In genomic region chr7:140059288-140060242, GRCh38 we compare ENCODE assay signal across 9 cellular contexts. TPM values are rescaled to one million over a fixed set of nuclear protein-coding genes. Genes with fewer than 3 reads are reported as not detected.
DNase-seq lines count a peak whose midpoint lies in the region; ATAC-seq, FAIRE-seq and TF ChIP-seq lines count a peak whose summit lies in the region.
"Had no signal": no experiment of that assay in that cellular context is flagged by ENCODE, and none has a peak within 500 bp of the region (broad histone marks: within the 10 kb centered on the region; RNA-seq: fewer than 3 reads in every experiment).

No MANE protein-coding gene starts in this region.

- no peaks in the 10 kb centered on the region for H3K9me2 ChIP-seq in PC-3 (replicated peaks; ENCODE audit: low read length)

- POLR2A ChIA-PET in PC-3 (lab: Charles Lee; ENCODE audit: unreplicated experiment): interaction anchor here (0.6 kb wide), 2 partner anchors 380 to 389 kb away, joined by 3 to 5 read pairs; no protein-coding TSS in a partner anchor
- POLR2A ChIA-PET in activated naive CD8-positive, alpha-beta T cell treated with anti-CD3 and anti-CD28 coated beads, Interleukin-2, amount 10 ng/mL, durations not matched to agents 7 days and 5 days (lab: Charles Lee): interaction anchor here (1.4 kb wide), 1 partner anchor 118 kb away, joined by 4 read pairs; the partner anchor contains the start of gene KDM7A
- POLR2A ChIA-PET in HepG2 (lab: Yijun Ruan, JAX): interaction anchor here (2.2 kb wide), 1 partner anchor 10 kb away, joined by 14 read pairs; no protein-coding TSS in a partner anchor

- peak overlapping the region; percentile 90 for H3K4me2 ChIP-seq in PC-3 (ENCODE audit: low read length)
- no peak overlapping the region; the same call in 1 of the 2 replicates for H3K4me2 ChIP-seq in HepG2 (ENCODE audit: low read depth, low read length)

- DNase-seq in DMS79 (lab: John Stamatoyannopoulos, UW): peak; percentile 54
- peak; percentile 96 for DNase-seq in PC-3
- no peak for DNase-seq in activated naive CD8-positive, alpha-beta T cell treated with anti-CD3 and anti-CD28 coated beads, Interleukin-2, amount 10 ng/mL, durations not matched to agents 7 days and 5 days
- peak; percentile 20 for DNase-seq in HepG2 (ENCODE audit: low spot score)
- peak; percentile 32 for DNase-seq in stimulated activated naive CD4-positive, alpha-beta T cell treated with Interleukin-2 at 50 U/mL for 16 hours (lab: John Stamatoyannopoulos, UW)
- DNase-seq in NCI-H524 treated with DMSO at 0.1 percent for 48 hours (lab: John Stamatoyannopoulos, UW): no peak

- H3K4me3 ChIP-seq in PC-3 (ENCODE audit: low read length) (peak overlapping the region; percentile 80), HepG2 (replicated peaks in 1 of 3; ENCODE audit: insufficient read depth in 1 of 3, low read depth in 2 of 3, low read length in 3 of 3) (no peak overlapping the region)

- WGBS in HepG2 (ENCODE audit: low lambda C conversion rate): 93% methylated on average over 11 of the region's 11 CpGs

- H3K27ac ChIP-seq in PC-3 (ENCODE audit: low read length) (peak overlapping the region; percentile 95), HepG2 (ENCODE audit: extremely low read length, insufficient read depth, low read length) (no peak overlapping the region)
- H3K27ac ChIP-seq: HL-60 had no signal

- no peaks in the 10 kb centered on the region for H3K27me3 Mint-ChIP-seq in activated naive CD8-positive, alpha-beta T cell treated with anti-CD3 and anti-CD28 coated beads, Interleukin-2, amount 10 ng/mL, durations not matched to agents 7 days and 5 days

- H4K20me1 ChIP-seq in PC-3 (ENCODE audit: low read length) (no peaks in the 10 kb centered on the region), HepG2 (ENCODE audit: insufficient read depth, low read length) (no peaks in the 10 kb centered on the region)

- ATAC-seq in PC-3: peak; percentile 56
- no peak for ATAC-seq in activated naive CD8-positive, alpha-beta T cell treated with anti-CD3 and anti-CD28 coated beads, Interleukin-2, amount 10 ng/mL, durations not matched to agents 7 days and 5 days (ENCODE audit: low read depth)
- no peak for ATAC-seq in HepG2
- ATAC-seq in GM18502 (IDR thresholded peaks at IDR 0.05; ENCODE audit: poor library complexity, unreplicated experiment): no peak
- no peak for ATAC-seq in GM18868 (IDR thresholded peaks at IDR 0.05; ENCODE audit: unreplicated experiment)

- H3K36me3 Mint-ChIP-seq in activated naive CD8-positive, alpha-beta T cell treated with anti-CD3 and anti-CD28 coated beads, Interleukin-2, amount 10 ng/mL, durations not matched to agents 7 days and 5 days: peaks cover 35% of the 10 kb centered on the region

- H3K4me1 ChIP-seq in PC-3 (ENCODE audit: insufficient read depth, low read length) (peaks cover 41% of the 10 kb centered on the region), HepG2 (ENCODE audit: insufficient read depth, low read length) (peaks cover 61% of the 10 kb centered on the region)

- H3K79me2 ChIP-seq in PC-3 (ENCODE audit: low read length) (peaks cover 52% of the 10 kb centered on the region), HepG2 (ENCODE audit: insufficient read depth, low read length) (peaks cover 20% of the 10 kb centered on the region)

- H3K4me1 Mint-ChIP-seq in activated naive CD8-positive, alpha-beta T cell treated with anti-CD3 and anti-CD28 coated beads, Interleukin-2, amount 10 ng/mL, durations not matched to agents 7 days and 5 days: peaks cover 57% of the 10 kb centered on the region

- no peaks in the 10 kb centered on the region for H3K27me3 ChIP-seq in PC-3 (ENCODE audit: low read length)
- no peaks in the 10 kb centered on the region for H3K27me3 ChIP-seq in HepG2 (ENCODE audit: control insufficient read depth in 1 of 2, insufficient read depth in 2 of 2, low read length in 2 of 2)

- BruUV-seq in PC-3 (replicated peaks; lab: Mats Ljungman, UMichigan) (no TSS peak), HepG2 (replicated peaks; lab: Mats Ljungman, UMichigan) (no TSS peak)

- peak overlapping the region; percentile 95 for H3K4me3 Mint-ChIP-seq in activated naive CD8-positive, alpha-beta T cell treated with anti-CD3 and anti-CD28 coated beads, Interleukin-2, amount 10 ng/mL, durations not matched to agents 7 days and 5 days

- peaks cover 14% of the 10 kb centered on the region for H3K36me3 ChIP-seq in PC-3 (ENCODE audit: low read depth, low read length)
- peaks cover 4 to 21% of the 10 kb centered on the region in 2 experiments for H3K36me3 ChIP-seq in HepG2 (replicated peaks in 1 of 2; ENCODE audit: control insufficient read depth in 1 of 2, insufficient read depth in 2 of 2, low read length in 2 of 2)

- peak overlapping the region; percentile 74 for H3K27ac Mint-ChIP-seq in activated naive CD8-positive, alpha-beta T cell treated with anti-CD3 and anti-CD28 coated beads, Interleukin-2, amount 10 ng/mL, durations not matched to agents 7 days and 5 days

- peak overlapping the region; percentile 57 for H3K9ac ChIP-seq in PC-3 (ENCODE audit: low read length)
- no peak overlapping the region for H3K9ac ChIP-seq in HepG2 (ENCODE audit: insufficient read depth, low read depth, low read length)

- TF ChIP-seq POLR2A in HepG2 (IDR thresholded peaks at IDR 0.05; ENCODE audit: insufficient read depth in 1 of 2, low read depth in 2 of 2, low read length in 2 of 2): no peak

- CTCF ChIA-PET in PC-3 (lab: Charles Lee): interaction anchor here (0.6 to 1.5 kb wide), 3 partner anchors 59 to 118 kb away, joined by 4 to 6 read pairs (median 4); no protein-coding TSS in a partner anchor
- CTCF ChIA-PET in HepG2 (lab: Yijun Ruan, JAX; ENCODE audit: low intra/inter-chr PET ratio, low total read pairs): no interaction called here

- no peak for TF ChIP-seq EP300 in HepG2 (IDR thresholded peaks at IDR 0.05; ENCODE audit: low read depth in 2 of 2, low read length in 2 of 2)
- no peak for TF ChIP-seq EP300 in HepG2 (CRISPR knock-in tag; IDR thresholded peaks at IDR 0.05; ENCODE audit: borderline replicate concordance)

- peaks cover 7% of the 10 kb centered on the region for H3F3A ChIP-seq in PC-3 (ENCODE audit: low read length, unreplicated experiment)

- peak overlapping the region; percentile 19; the same call in 1 of the 2 replicates for H2AFZ ChIP-seq in PC-3 (ENCODE audit: low read length)
- no peak overlapping the region for H2AFZ ChIP-seq in HepG2 (ENCODE audit: low read length)

- no peak for TF ChIP-seq CTCF in PC-3 (conservative IDR thresholded peaks at IDR 0.05; ENCODE audit: low read depth, low read length)
- no peak for TF ChIP-seq CTCF in HepG2 (CRISPR knock-in tag; IDR thresholded peaks at IDR 0.05)

- FAIRE-seq in HepG2 (lab: Jason Lieb, UNC): no peak

- in situ Hi-C loops in HepG2 (cut with HindIII; ENCODE audit: extremely low pct_ligation_motif_present, low pct_unique_long_range_greater_than_20kb): no loop called here

- no peak for TF ChIP-seq RAD21 in HepG2 (CRISPR knock-in tag; IDR thresholded peaks at IDR 0.05)

- intact Hi-C loops in PC-3 (cut with micrococcal nuclease) (loop anchor here (1.0 to 5.0 kb wide), 4 partner anchors 24 to 268 kb away; no protein-coding TSS in a partner anchor), HepG2 (cut with micrococcal nuclease; ENCODE audit: unreplicated experiment) (no loop called here)

- H3K9me3 Mint-ChIP-seq in activated naive CD8-positive, alpha-beta T cell treated with anti-CD3 and anti-CD28 coated beads, Interleukin-2, amount 10 ng/mL, durations not matched to agents 7 days and 5 days: no peaks in the 10 kb centered on the region

- H3K9me3 ChIP-seq in PC-3 (ENCODE audit: low read length): no peaks in the 10 kb centered on the region
- no peaks in the 10 kb centered on the region for H3K9me3 ChIP-seq in HepG2 (ENCODE audit: low read length)

TF ChIP-seq in HepG2, 621 proteins besides CTCF, POLR2A, EP300 and RAD21 (continues in another document):
- no peak for TF ChIP-seq ZNF530 (CRISPR knock-in tag; IDR thresholded peaks at IDR 0.05; ENCODE audit: low read depth)
- no peak for TF ChIP-seq ATF7 (IDR thresholded peaks at IDR 0.05)
- TF ChIP-seq ATF7 (CRISPR knock-in tag; IDR thresholded peaks at IDR 0.05): no peak
- no peak for TF ChIP-seq NKX3-1 (CRISPR knock-in tag; IDR thresholded peaks at IDR 0.05)
- TF ChIP-seq MBD4 (IDR thresholded peaks at IDR 0.05; ENCODE audit: borderline replicate concordance, low read length): no peak
- peak; percentile 75 for TF ChIP-seq MAFK (conservative IDR thresholded peaks at IDR 0.05 in 1 of 2, IDR thresholded peaks at IDR 0.05 in 1 of 2; ENCODE audit: low read length in 2 of 2)
- TF ChIP-seq MAFF (IDR thresholded peaks at IDR 0.05; ENCODE audit: low read depth, low read length): peak; percentile 52

RNA-seq across cellular contexts. Expression of gene PARP12, which starts 3.2 kb away (rescaled TPM):
- 25.5 and 28.1 TPM in 2 replicates for total RNA-seq in PC-3 (2014; rRNA removed)
- total RNA-seq in activated naive CD8-positive, alpha-beta T cell treated with anti-CD3 and anti-CD28 coated beads, Interleukin-2, amount 10 ng/mL, durations not matched to agents 7 days and 5 days: 100 to 1,000 TPM; 125 to 126 TPM
- total RNA-seq in HepG2 (2016; rRNA removed; fragmentation: Illumina TruSeq; extraction: Trizol): 15.5 and 16.2 TPM in 2 replicates
- total RNA-seq in HepG2 (2016; cell fraction: cytosol; rRNA removed; fragmentation: Illumina TruSeq; extraction: Trizol; ENCODE audit: low read depth): 5.1 and 6.0 TPM in 2 replicates
- total RNA-seq in HepG2 (2016; cell fraction: insoluble cytoplasmic fraction; rRNA removed; fragmentation: Illumina TruSeq; extraction: Trizol): 14.9 and 16.1 TPM in 2 replicates
- 7.8 TPM in 2 replicates for total RNA-seq in HepG2 (2016; cell fraction: membrane; rRNA removed; fragmentation: Illumina TruSeq; extraction: Trizol)
- 20.8 and 22.4 TPM in 2 replicates for total RNA-seq in HepG2 (2016; cell fraction: nucleus; rRNA removed; fragmentation: Illumina TruSeq; extraction: Trizol)
- polyA plus RNA-seq in HepG2 (2011; rRNA removed): 35.2 and 37.1 TPM in 2 replicates
- 22.5 and 24.9 TPM in 2 replicates for polyA plus RNA-seq in HepG2 (2011; cell fraction: cytosol; rRNA removed)
- 82.0 and 93.9 TPM in 2 replicates for polyA plus RNA-seq in HepG2 (2011; cell fraction: nucleus; rRNA removed)
- 18.0 and 20.0 TPM in 2 replicates for polyA plus RNA-seq in HepG2 (2012)
- 1.4 and 1.5 TPM in 2 replicates for polyA plus RNA-seq in HepG2 (2016; cell fraction: cytosol; fragmentation: Illumina TruSeq; extraction: Trizol; ENCODE audit: low read depth)
- polyA plus RNA-seq in HepG2 (2016; cell fraction: insoluble cytoplasmic fraction; fragmentation: Illumina TruSeq; extraction: Trizol; ENCODE audit: low read depth): 13.9 and 16.3 TPM in 2 replicates
- polyA plus RNA-seq in HepG2 (2016; cell fraction: membrane; fragmentation: Illumina TruSeq; extraction: Trizol; ENCODE audit: low read depth): 4.4 and 4.5 TPM in 2 replicates
- 31.0 and 39.2 TPM in 2 replicates for polyA plus RNA-seq in HepG2 (2016; cell fraction: nucleus; fragmentation: Illumina TruSeq; extraction: Trizol; ENCODE audit: insufficient read depth, low read depth)
- polyA minus RNA-seq in HepG2 (2011; rRNA and poly(A)+ RNA removed; ENCODE audit: low replicate concordance): 52.9 and 70.5 TPM in 2 replicates
- polyA minus RNA-seq in HepG2 (2011; cell fraction: cytosol; rRNA and poly(A)+ RNA removed): 23.5 and 23.8 TPM in 2 replicates
- polyA minus RNA-seq in HepG2 (2011; cell fraction: nucleus; rRNA and poly(A)+ RNA removed): 46.7 and 57.6 TPM in 2 replicates

Comparison
In these comparisons a context has a peak if more than half of its experiments do, and no peak if none do; other contexts are left out.
1. DNase-seq: peak in DMS79 (single experiment), PC-3 (single experiment), HepG2 (single experiment) and stimulated activated naive CD4-positive, alpha-beta T cell treated with Interleukin-2 at 50 U/mL for 16 hours (single experiment); none in activated naive CD8-positive, alpha-beta T cell treated with anti-CD3 and anti-CD28 coated beads, Interleukin-2, amount 10 ng/mL, durations not matched to agents 7 days and 5 days (single experiment) and NCI-H524 treated with DMSO at 0.1 percent for 48 hours (single experiment).